In genomic region chr6:106511274-106512047, GRCh38 we compare ENCODE assay signal across 8 cellular contexts.
DNase-seq lines count a peak whose midpoint lies in the region; ATAC-seq and TF ChIP-seq lines count a peak whose summit lies in the region.

No MANE protein-coding gene starts in this region.

- dilution Hi-C loops in mammary epithelial cell (cut with HindIII; ENCODE audit: low sequenced_read_pairs): no loop called here

- H3K27me3 ChIP-seq in BLaER1: peaks cover 85% of the 10 kb centered on the region
- no peaks in the 10 kb centered on the region for H3K27me3 ChIP-seq in RWPE2 (ENCODE audit: insufficient read depth, poor library complexity, severe bottlenecking)
- no peaks in the 10 kb centered on the region for H3K27me3 ChIP-seq in mammary epithelial cell (ENCODE audit: insufficient read depth, low read length)
- H3K27me3 ChIP-seq in kidney epithelial cell (ENCODE audit: control insufficient read depth, insufficient read depth, low read length): no peaks in the 10 kb centered on the region

- ATAC-seq in GM21723 (IDR thresholded peaks at IDR 0.05; ENCODE audit: unreplicated experiment) (peak; percentile 23), RWPE2 (ENCODE audit: low read depth) (peak; percentile 20), HG02970 (IDR thresholded peaks at IDR 0.05; ENCODE audit: low FRiP score, unreplicated experiment) (no peak)
- ATAC-seq in stimulated activated effector memory CD8-positive, alpha-beta T cell treated with anti-CD3 and anti-CD28 coated beads, Interleukin-12 subunit alpha, Interleukin-12 subunit beta, amount 100 ng/mL, for 72 hours: peak; percentile 53

- H4K20me1 ChIP-seq in BLaER1: peaks cover 46% of the 10 kb centered on the region
- no peaks in the 10 kb centered on the region for H4K20me1 ChIP-seq in mammary epithelial cell (ENCODE audit: insufficient read depth, low read length)

- no peaks in the 10 kb centered on the region for H3K9me3 Mint-ChIP-seq in stimulated activated effector memory CD8-positive, alpha-beta T cell treated with anti-CD3 and anti-CD28 coated beads, Interleukin-12 subunit alpha, Interleukin-12 subunit beta, amount 100 ng/mL, for 72 hours

- H3K27ac ChIP-seq in BLaER1 (no peak overlapping the region), RWPE2 (ENCODE audit: poor library complexity, severe bottlenecking) (peak overlapping the region; percentile 84), mammary epithelial cell (ENCODE audit: insufficient read depth, low read depth, low read length) (peak overlapping the region; percentile 70)

- peaks cover 8% of the 10 kb centered on the region; the same call in 1 of the 2 replicates for H3K9me3 ChIP-seq in BLaER1
- no peaks in the 10 kb centered on the region for H3K9me3 ChIP-seq in RWPE2 (ENCODE audit: severe bottlenecking)
- H3K9me3 ChIP-seq in mammary epithelial cell (replicated peaks; ENCODE audit: insufficient read depth, low read length): no peaks in the 10 kb centered on the region

- no TSS peak for BruUV-seq in mammary epithelial cell (replicated peaks; lab: Mats Ljungman, UMichigan)

- H3K36me3 ChIP-seq in BLaER1 (no peaks in the 10 kb centered on the region), RWPE2 (ENCODE audit: low read depth) (peaks cover 19% of the 10 kb centered on the region), mammary epithelial cell (ENCODE audit: insufficient read depth, low read length) (no peaks in the 10 kb centered on the region), kidney epithelial cell (ENCODE audit: control insufficient read depth, insufficient read depth, low read length) (no peaks in the 10 kb centered on the region)

- H3K4me1 ChIP-seq in BLaER1 (peaks cover 45% of the 10 kb centered on the region), RWPE2 (ENCODE audit: insufficient read depth, poor library complexity, severe bottlenecking) (peaks cover 27% of the 10 kb centered on the region), mammary epithelial cell (ENCODE audit: insufficient read depth, low read length) (peaks cover 39% of the 10 kb centered on the region)

- H3K27ac Mint-ChIP-seq in stimulated activated effector memory CD8-positive, alpha-beta T cell treated with anti-CD3 and anti-CD28 coated beads, Interleukin-12 subunit alpha, Interleukin-12 subunit beta, amount 100 ng/mL, for 72 hours: peak overlapping the region; percentile 91

- peak overlapping the region; percentile 76 for H3K4me3 Mint-ChIP-seq in stimulated activated effector memory CD8-positive, alpha-beta T cell treated with anti-CD3 and anti-CD28 coated beads, Interleukin-12 subunit alpha, Interleukin-12 subunit beta, amount 100 ng/mL, for 72 hours

- H3K79me2 ChIP-seq in mammary epithelial cell (ENCODE audit: insufficient read depth, low read length): peaks cover 62% of the 10 kb centered on the region

- H3K4me1 Mint-ChIP-seq in stimulated activated effector memory CD8-positive, alpha-beta T cell treated with anti-CD3 and anti-CD28 coated beads, Interleukin-12 subunit alpha, Interleukin-12 subunit beta, amount 100 ng/mL, for 72 hours: peaks cover 35% of the 10 kb centered on the region

- DNase-seq in RWPE2 (ENCODE audit: low spot score) (no peak), mammary epithelial cell (peak; percentile 74), kidney epithelial cell (ENCODE audit: low read depth) (no peak), SKM-1 (lab: John Stamatoyannopoulos, UW; ENCODE audit: unreplicated experiment) (no peak)
- peak in 1 of 2 donors; percentile 75 for DNase-seq in stimulated activated effector memory CD8-positive, alpha-beta T cell treated with anti-CD3 and anti-CD28 coated beads, Interleukin-12 subunit alpha, Interleukin-12 subunit beta, amount 100 ng/mL, for 72 hours (ENCODE audit: low spot score in 2 of 2)

- in situ Hi-C loops in mammary epithelial cell (cut with MboI; ENCODE audit: low sequenced_read_pairs in 2 of 2): no loop called here

- peak overlapping the region; percentile 55 for H2AFZ ChIP-seq in mammary epithelial cell (ENCODE audit: low read depth, low read length)

- TF ChIP-seq CTCF in RWPE2 (IDR thresholded peaks at IDR 0.05; ENCODE audit: poor library complexity, severe bottlenecking) (no peak), mammary epithelial cell (conservative IDR thresholded peaks at IDR 0.05 in 1 of 2, IDR thresholded peaks at IDR 0.05 in 1 of 2; ENCODE audit: extremely low read depth in 1 of 2, insufficient read depth in 1 of 2, low read depth in 1 of 2, low read length in 2 of 2) (no peak), kidney epithelial cell (IDR thresholded peaks at IDR 0.05; ENCODE audit: insufficient read depth, low read length, poor library complexity, severe bottlenecking) (no peak)

- peaks cover 6% of the 10 kb centered on the region for H3K36me3 Mint-ChIP-seq in stimulated activated effector memory CD8-positive, alpha-beta T cell treated with anti-CD3 and anti-CD28 coated beads, Interleukin-12 subunit alpha, Interleukin-12 subunit beta, amount 100 ng/mL, for 72 hours

- H3K4me3 ChIP-seq in BLaER1 (peak overlapping the region; percentile 71), RWPE2 (ENCODE audit: severe bottlenecking) (peak overlapping the region; percentile 76), mammary epithelial cell (replicated peaks in 1 of 3; ENCODE audit: insufficient read depth in 1 of 3, low read depth in 2 of 3, low read length in 3 of 3) (peak overlapping the region; percentile 20 to 62 (median 56)), kidney epithelial cell (ENCODE audit: low read depth, low read length) (peak overlapping the region; percentile 52)

- H3K4me2 ChIP-seq in BLaER1: peak overlapping the region; percentile 88
- peak overlapping the region; percentile 96 for H3K4me2 ChIP-seq in mammary epithelial cell (ENCODE audit: insufficient read depth, low read depth, low read length)

- intact Hi-C loops in mammary epithelial cell (cut with micrococcal nuclease): loop anchor here (1.0 to 5.0 kb wide), 7 partner anchors 14 to 151 kb away; partner anchors contain the start of gene CRYBG1

- WGBS in mammary epithelial cell (ENCODE audit: low coverage, missing lambda C conversion rate): 19% methylated on average over 4 of the region's 29 CpGs

- CTCF ChIA-PET in mammary epithelial cell (lab: Charles Lee; ENCODE audit: low non-redundant PET): interaction anchor here (0.6 to 0.7 kb wide), 3 partner anchors 35 to 176 kb away, joined by 4 to 5 read pairs (median 5); no protein-coding TSS in a partner anchor

- H3K9ac ChIP-seq in BLaER1 (no peak overlapping the region), mammary epithelial cell (ENCODE audit: insufficient read depth, low read length) (peak overlapping the region; percentile 71)
